ENCODE assay signal across 2 cellular contexts in the genomic region with DNA sequence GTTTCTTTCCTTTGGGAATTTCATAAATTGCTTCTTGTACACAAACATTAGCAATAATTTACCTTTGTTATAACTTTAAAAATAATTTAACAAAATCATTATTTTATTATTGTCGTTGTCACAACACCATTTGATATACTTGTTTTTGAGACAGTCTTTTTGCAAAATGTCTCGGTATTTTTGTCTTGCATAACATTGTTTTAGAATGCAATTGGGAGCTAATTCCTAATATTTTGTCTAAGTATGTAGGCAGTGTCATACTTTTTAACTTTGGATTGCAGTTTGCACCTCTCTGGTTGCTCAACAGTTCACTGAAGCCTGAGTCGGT.
TF ChIP-seq lines count a peak whose summit lies in the region.

No MANE protein-coding gene starts in this region.

TF ChIP-seq in H1, 55 proteins besides CTCF, POLR2A, EP300 and RAD21 (continued from another document):
- TF ChIP-seq CTBP2 (IDR thresholded peaks at IDR 0.05; ENCODE audit: borderline replicate concordance, insufficient read depth, insufficient read length, low read length), result no peak
- no peak for TF ChIP-seq SP1 (IDR thresholded peaks at IDR 0.05; ENCODE audit: low read depth, low read length)
- TF ChIP-seq NANOG (IDR thresholded peaks at IDR 0.05; ENCODE audit: insufficient read depth, low read depth, low read length, poor library complexity, severe bottlenecking), result no peak
- TF ChIP-seq BCL11A (IDR thresholded peaks at IDR 0.05; ENCODE audit: low read depth in 2 of 2, low read length in 2 of 2), result no peak
- no peak for TF ChIP-seq CHD1 (IDR thresholded peaks at IDR 0.05; ENCODE audit: low read depth, low read length)
- TF ChIP-seq EZH2 (IDR thresholded peaks at IDR 0.05; ENCODE audit: low read depth, low read length, severe bottlenecking), result no peak
- TF ChIP-seq, protein P1, sequence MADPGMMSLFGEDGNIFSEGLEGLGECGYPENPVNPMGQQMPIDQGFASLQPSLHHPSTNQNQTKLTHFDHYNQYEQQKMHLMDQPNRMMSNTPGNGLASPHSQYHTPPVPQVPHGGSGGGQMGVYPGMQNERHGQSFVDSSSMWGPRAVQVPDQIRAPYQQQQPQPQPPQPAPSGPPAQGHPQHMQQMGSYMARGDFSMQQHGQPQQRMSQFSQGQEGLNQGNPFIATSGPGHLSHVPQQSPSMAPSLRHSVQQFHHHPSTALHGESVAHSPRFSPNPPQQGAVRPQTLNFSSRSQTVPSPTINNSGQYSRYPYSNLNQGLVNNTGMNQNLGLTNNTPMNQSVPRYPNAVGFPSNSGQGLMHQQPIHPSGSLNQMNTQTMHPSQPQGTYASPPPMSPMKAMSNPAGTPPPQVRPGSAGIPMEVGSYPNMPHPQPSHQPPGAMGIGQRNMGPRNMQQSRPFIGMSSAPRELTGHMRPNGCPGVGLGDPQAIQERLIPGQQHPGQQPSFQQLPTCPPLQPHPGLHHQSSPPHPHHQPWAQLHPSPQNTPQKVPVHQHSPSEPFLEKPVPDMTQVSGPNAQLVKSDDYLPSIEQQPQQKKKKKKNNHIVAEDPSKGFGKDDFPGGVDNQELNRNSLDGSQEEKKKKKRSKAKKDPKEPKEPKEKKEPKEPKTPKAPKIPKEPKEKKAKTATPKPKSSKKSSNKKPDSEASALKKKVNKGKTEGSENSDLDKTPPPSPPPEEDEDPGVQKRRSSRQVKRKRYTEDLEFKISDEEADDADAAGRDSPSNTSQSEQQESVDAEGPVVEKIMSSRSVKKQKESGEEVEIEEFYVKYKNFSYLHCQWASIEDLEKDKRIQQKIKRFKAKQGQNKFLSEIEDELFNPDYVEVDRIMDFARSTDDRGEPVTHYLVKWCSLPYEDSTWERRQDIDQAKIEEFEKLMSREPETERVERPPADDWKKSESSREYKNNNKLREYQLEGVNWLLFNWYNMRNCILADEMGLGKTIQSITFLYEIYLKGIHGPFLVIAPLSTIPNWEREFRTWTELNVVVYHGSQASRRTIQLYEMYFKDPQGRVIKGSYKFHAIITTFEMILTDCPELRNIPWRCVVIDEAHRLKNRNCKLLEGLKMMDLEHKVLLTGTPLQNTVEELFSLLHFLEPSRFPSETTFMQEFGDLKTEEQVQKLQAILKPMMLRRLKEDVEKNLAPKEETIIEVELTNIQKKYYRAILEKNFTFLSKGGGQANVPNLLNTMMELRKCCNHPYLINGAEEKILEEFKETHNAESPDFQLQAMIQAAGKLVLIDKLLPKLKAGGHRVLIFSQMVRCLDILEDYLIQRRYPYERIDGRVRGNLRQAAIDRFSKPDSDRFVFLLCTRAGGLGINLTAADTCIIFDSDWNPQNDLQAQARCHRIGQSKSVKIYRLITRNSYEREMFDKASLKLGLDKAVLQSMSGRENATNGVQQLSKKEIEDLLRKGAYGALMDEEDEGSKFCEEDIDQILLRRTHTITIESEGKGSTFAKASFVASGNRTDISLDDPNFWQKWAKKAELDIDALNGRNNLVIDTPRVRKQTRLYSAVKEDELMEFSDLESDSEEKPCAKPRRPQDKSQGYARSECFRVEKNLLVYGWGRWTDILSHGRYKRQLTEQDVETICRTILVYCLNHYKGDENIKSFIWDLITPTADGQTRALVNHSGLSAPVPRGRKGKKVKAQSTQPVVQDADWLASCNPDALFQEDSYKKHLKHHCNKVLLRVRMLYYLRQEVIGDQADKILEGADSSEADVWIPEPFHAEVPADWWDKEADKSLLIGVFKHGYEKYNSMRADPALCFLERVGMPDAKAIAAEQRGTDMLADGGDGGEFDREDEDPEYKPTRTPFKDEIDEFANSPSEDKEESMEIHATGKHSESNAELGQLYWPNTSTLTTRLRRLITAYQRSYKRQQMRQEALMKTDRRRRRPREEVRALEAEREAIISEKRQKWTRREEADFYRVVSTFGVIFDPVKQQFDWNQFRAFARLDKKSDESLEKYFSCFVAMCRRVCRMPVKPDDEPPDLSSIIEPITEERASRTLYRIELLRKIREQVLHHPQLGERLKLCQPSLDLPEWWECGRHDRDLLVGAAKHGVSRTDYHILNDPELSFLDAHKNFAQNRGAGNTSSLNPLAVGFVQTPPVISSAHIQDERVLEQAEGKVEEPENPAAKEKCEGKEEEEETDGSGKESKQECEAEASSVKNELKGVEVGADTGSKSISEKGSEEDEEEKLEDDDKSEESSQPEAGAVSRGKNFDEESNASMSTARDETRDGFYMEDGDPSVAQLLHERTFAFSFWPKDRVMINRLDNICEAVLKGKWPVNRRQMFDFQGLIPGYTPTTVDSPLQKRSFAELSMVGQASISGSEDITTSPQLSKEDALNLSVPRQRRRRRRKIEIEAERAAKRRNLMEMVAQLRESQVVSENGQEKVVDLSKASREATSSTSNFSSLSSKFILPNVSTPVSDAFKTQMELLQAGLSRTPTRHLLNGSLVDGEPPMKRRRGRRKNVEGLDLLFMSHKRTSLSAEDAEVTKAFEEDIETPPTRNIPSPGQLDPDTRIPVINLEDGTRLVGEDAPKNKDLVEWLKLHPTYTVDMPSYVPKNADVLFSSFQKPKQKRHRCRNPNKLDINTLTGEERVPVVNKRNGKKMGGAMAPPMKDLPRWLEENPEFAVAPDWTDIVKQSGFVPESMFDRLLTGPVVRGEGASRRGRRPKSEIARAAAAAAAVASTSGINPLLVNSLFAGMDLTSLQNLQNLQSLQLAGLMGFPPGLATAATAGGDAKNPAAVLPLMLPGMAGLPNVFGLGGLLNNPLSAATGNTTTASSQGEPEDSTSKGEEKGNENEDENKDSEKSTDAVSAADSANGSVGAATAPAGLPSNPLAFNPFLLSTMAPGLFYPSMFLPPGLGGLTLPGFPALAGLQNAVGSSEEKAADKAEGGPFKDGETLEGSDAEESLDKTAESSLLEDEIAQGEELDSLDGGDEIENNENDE (IDR thresholded peaks at IDR 0.05; ENCODE audit: insufficient replicate concordance, low read length), result no peak
- TF ChIP-seq RNF2 (IDR thresholded peaks at IDR 0.05; ENCODE audit: borderline replicate concordance, low read depth, low read length, missing control alignments, poor library complexity, severe bottlenecking), result no peak
- TF ChIP-seq HDAC6 (IDR thresholded peaks at IDR 0.05; ENCODE audit: low read depth, low read length), result no peak
- TF ChIP-seq TAF7 (optimal IDR thresholded peaks at IDR 0.05; ENCODE audit: borderline replicate concordance, low read depth, low read length), result no peak
- TF ChIP-seq SIX5 (IDR thresholded peaks at IDR 0.05; ENCODE audit: low read depth, low read length), result no peak
- no peak for TF ChIP-seq GTF2F1 (IDR thresholded peaks at IDR 0.05; ENCODE audit: borderline replicate concordance, low read depth, low read length)
- TF ChIP-seq CHD2 (IDR thresholded peaks at IDR 0.05; ENCODE audit: low read length), result no peak
- no peak for TF ChIP-seq RXRA (IDR thresholded peaks at IDR 0.05; ENCODE audit: insufficient read depth, low read depth, low read length)
- no peak for TF ChIP-seq EGR1 (IDR thresholded peaks at IDR 0.05; ENCODE audit: borderline replicate concordance, low read depth, low read length)

TF ChIP-seq in neural cell, 6 proteins besides CTCF, POLR2A, EP300 and RAD21 (continued from another document):
- no peak for TF ChIP-seq POLR2AphosphoS5 (IDR thresholded peaks at IDR 0.05)
- no peak for TF ChIP-seq EZH2 (IDR thresholded peaks at IDR 0.05; ENCODE audit: borderline replicate concordance, insufficient read depth, low read length, poor library complexity, severe bottlenecking)
- no peak for TF ChIP-seq REST (IDR thresholded peaks at IDR 0.05; ENCODE audit: borderline replicate concordance)
- TF ChIP-seq MXI1 (conservative IDR thresholded peaks at IDR 0.05; ENCODE audit: poor library complexity, severe bottlenecking), result no peak
